ENCODE assay signal across 16 cellular contexts in the genomic region with DNA sequence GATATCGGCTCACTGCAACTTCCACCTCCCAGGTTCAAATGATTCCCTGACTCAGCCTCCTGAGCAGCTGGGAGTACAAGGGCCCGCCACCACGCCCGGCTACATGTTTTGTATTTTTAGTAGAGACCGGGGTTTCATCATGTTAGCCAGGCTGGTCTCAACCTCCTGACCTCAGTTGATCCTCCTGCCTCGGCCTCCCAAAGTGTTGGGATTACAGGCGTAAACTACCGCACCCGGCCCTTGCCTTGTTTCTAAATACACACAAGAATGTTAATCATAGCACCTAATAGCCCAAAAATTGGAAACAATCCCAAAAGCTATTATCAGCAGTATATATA. TPM values are rescaled to one million over a fixed set of nuclear protein-coding genes. Genes with fewer than 3 reads are reported as not detected.
A peak's percentile ranks its signal among the peaks of the same experiment; 100 is the strongest.
DNase-seq lines count a peak whose midpoint lies in the region; ATAC-seq, FAIRE-seq and TF ChIP-seq lines count a peak whose summit lies in the region.
"Had no signal": no experiment of that assay in that cellular context is flagged by ENCODE, and none has a peak within 500 bp of the region (broad histone marks: within the 10 kb centered on the region; RNA-seq: fewer than 3 reads in every experiment).

No MANE protein-coding gene starts in this region.

- H3K79me2 ChIP-seq in H9 (ENCODE audit: insufficient read depth, low read length), result no peaks in the 10 kb centered on the region

- no peaks in the 10 kb centered on the region for H3K23me2 ChIP-seq in H9 (ENCODE audit: insufficient read length, low read depth, low read length, poor library complexity, severe bottlenecking)

- H3K4ac ChIP-seq in H9 (ENCODE audit: low read depth, low read length), result no peak overlapping the region

- no peak overlapping the region for H2BK20ac ChIP-seq in H9 (ENCODE audit: low read depth, low read length, poor library complexity, severe bottlenecking)

- no peak overlapping the region for H4K5ac ChIP-seq in H9 (ENCODE audit: insufficient read length, low read depth, low read length)

- no peak overlapping the region for H3K9ac ChIP-seq in H9 (ENCODE audit: extremely low read depth, insufficient read length, low read length)

- intact Hi-C loops in activated CD4-positive, alpha-beta memory T cell treated with anti-CD3 and anti-CD28 coated beads for 36 hours (cut with micrococcal nuclease), result no loop called here
- intact Hi-C loops in head of caudate nucleus (cut with DNase I), result no loop called here

- CTCF ChIA-PET in activated CD4-positive, alpha-beta T cell treated with anti-CD3 and anti-CD28 coated beads, Interleukin-2, amount 10 ng/mL, durations not matched to agents 7 days and 5 days (lab: Charles Lee), result no interaction called here
- CTCF ChIA-PET in activated CD4-positive, alpha-beta memory T cell treated with anti-CD3 and anti-CD28 coated beads for 36 hours (lab: Charles Lee), result no interaction called here

- no peak overlapping the region for H3K56ac ChIP-seq in H9 (ENCODE audit: insufficient read length, low read depth, low read length)

- no peak overlapping the region for H2BK15ac ChIP-seq in H9 (ENCODE audit: low read depth, low read length)

- H2AK5ac ChIP-seq in H9 (ENCODE audit: insufficient read length, low read length), result no peak overlapping the region

- peaks cover 11% of the 10 kb centered on the region for H3K36me3 Mint-ChIP-seq in activated CD4-positive, alpha-beta T cell treated with anti-CD3 and anti-CD28 coated beads, Interleukin-2, amount 10 ng/mL, durations not matched to agents 7 days and 5 days (ENCODE audit: low read depth)
- H3K36me3 Mint-ChIP-seq in H9 (ENCODE audit: insufficient read depth in 1 of 3, low read depth in 3 of 3) (peaks cover 14 to 16% (median 15%) of the 10 kb centered on the region in 3 experiments; a peak in 6 of 7 replicates), osteocyte (ENCODE audit: unreplicated experiment) (peaks cover 8% of the 10 kb centered on the region)
- H3K36me3 Mint-ChIP-seq in activated CD4-positive, alpha-beta memory T cell treated with anti-CD3 and anti-CD28 coated beads for 36 hours, result peaks cover 10% of the 10 kb centered on the region

- peak overlapping the region; percentile 54 for H3K4me3 Mint-ChIP-seq in activated CD4-positive, alpha-beta T cell treated with anti-CD3 and anti-CD28 coated beads, Interleukin-2, amount 10 ng/mL, durations not matched to agents 7 days and 5 days
- H3K4me3 Mint-ChIP-seq in H9, result peak overlapping the region; percentile 15 to 63; a peak in 2 of 5 replicates
- H3K4me3 Mint-ChIP-seq in activated CD4-positive, alpha-beta memory T cell treated with anti-CD3 and anti-CD28 coated beads for 36 hours, result peak overlapping the region; percentile 55
- H3K4me3 Mint-ChIP-seq in osteocyte (ENCODE audit: unreplicated experiment), result peak overlapping the region; percentile 40

- no peaks in the 10 kb centered on the region for H3K9me3 ChIP-seq in H9 (ENCODE audit: control insufficient read depth, low read depth, low read length)
- H3K9me3 ChIP-seq: left lung, tibial artery had no signal

- no CpG with 5 or more reads among the region's 9 CpGs for WGBS in H9 (ENCODE audit: extremely low coverage, insufficient read length, low lambda C conversion rate)

- H3K27ac Mint-ChIP-seq in activated CD4-positive, alpha-beta T cell treated with anti-CD3 and anti-CD28 coated beads, Interleukin-2, amount 10 ng/mL, durations not matched to agents 7 days and 5 days, result no peak overlapping the region
- H3K27ac Mint-ChIP-seq in H9 (no peak overlapping the region; a peak in 1 of 7 replicates), osteocyte (ENCODE audit: unreplicated experiment) (no peak overlapping the region)
- no peak overlapping the region for H3K27ac Mint-ChIP-seq in activated CD4-positive, alpha-beta memory T cell treated with anti-CD3 and anti-CD28 coated beads for 36 hours

- no peak overlapping the region for H3K18ac ChIP-seq in H9 (ENCODE audit: insufficient read length, low read depth, low read length)

- peaks cover 6% of the 10 kb centered on the region for H3K4me1 Mint-ChIP-seq in activated CD4-positive, alpha-beta T cell treated with anti-CD3 and anti-CD28 coated beads, Interleukin-2, amount 10 ng/mL, durations not matched to agents 7 days and 5 days
- peaks cover 2 to 4% of the 10 kb centered on the region in 2 experiments; a peak in 2 of 4 replicates for H3K4me1 Mint-ChIP-seq in H9
- H3K4me1 Mint-ChIP-seq in activated CD4-positive, alpha-beta memory T cell treated with anti-CD3 and anti-CD28 coated beads for 36 hours (ENCODE audit: low read depth), result peaks cover 5% of the 10 kb centered on the region
- peaks cover 6% of the 10 kb centered on the region for H3K4me1 Mint-ChIP-seq in osteocyte (ENCODE audit: unreplicated experiment)

- no peaks in the 10 kb centered on the region for H3K79me1 ChIP-seq in H9 (ENCODE audit: insufficient read depth, low read depth, low read length, poor library complexity, severe bottlenecking)

- no peak overlapping the region for H3K27ac ChIP-seq in H9 (ENCODE audit: insufficient read length, low read depth, low read length)

- no peak overlapping the region for H2BK12ac ChIP-seq in H9 (ENCODE audit: insufficient read length, low read depth, low read length)

- H3K4me2 ChIP-seq in H9 (ENCODE audit: insufficient read depth, insufficient read length, low read length), result no peak overlapping the region

- H3K27me3 ChIP-seq in H9 (ENCODE audit: insufficient read depth, low read length), result no peaks in the 10 kb centered on the region
- H3K27me3 ChIP-seq: left lung, tibial artery had no signal

- H4K8ac ChIP-seq in H9 (replicated peaks; ENCODE audit: insufficient read length, low read depth, low read length), result no peak overlapping the region

- no peak overlapping the region for H4K91ac ChIP-seq in H9 (ENCODE audit: insufficient read length, low read depth, low read length)

- no peak overlapping the region for H3K14ac ChIP-seq in H9 (ENCODE audit: insufficient read depth, low read length)

- no peak overlapping the region for H3K23ac ChIP-seq in H9 (ENCODE audit: insufficient read length, low read depth, low read length)

- H2BK120ac ChIP-seq in H9 (ENCODE audit: low read depth, low read length, poor library complexity, severe bottlenecking), result no peak overlapping the region

- DNase-seq in activated CD4-positive, alpha-beta T cell treated with anti-CD3 and anti-CD28 coated beads, Interleukin-2, amount 10 ng/mL, durations not matched to agents 7 days and 5 days, result no peak
- DNase-seq in activated CD4-positive, alpha-beta T cell treated with anti-CD3 and anti-CD28 coated beads for 1 hour, result no peak
- DNase-seq in H9 (no peak), osteocyte (ENCODE audit: extremely low spot score, unreplicated experiment) (no peak), GM19239 (ENCODE audit: insufficient read length, low spot score) (no peak), head of caudate nucleus (no peak)
- DNase-seq in activated CD4-positive, alpha-beta memory T cell treated with anti-CD3 and anti-CD28 coated beads for 36 hours, result no peak
- DNase-seq: amygdala, HFFc6, left lung, NCI-H1092 treated with DMSO at 0.1 percent for 48 hours, NCI-H526 treated with DMSO at 0.1 percent for 48 hours, retina had no signal

- H3T11ph ChIP-seq in H9 (ENCODE audit: low read length), result no peak overlapping the region

- H4K20me1 ChIP-seq in H9 (ENCODE audit: control insufficient read depth, insufficient read depth, insufficient read length), result no peaks in the 10 kb centered on the region

- TF ChIP-seq CTCF in H9 (conservative IDR thresholded peaks at IDR 0.05) (no peak), osteocyte (IDR thresholded peaks at IDR 0.05) (no peak)

- POLR2A ChIA-PET in activated CD4-positive, alpha-beta T cell treated with anti-CD3 and anti-CD28 coated beads, Interleukin-2, amount 10 ng/mL, durations not matched to agents 7 days and 5 days (lab: Charles Lee), result no interaction called here
- POLR2A ChIA-PET in activated CD4-positive, alpha-beta memory T cell treated with anti-CD3 and anti-CD28 coated beads for 36 hours (lab: Charles Lee), result no interaction called here

- no peaks in the 10 kb centered on the region for H3K4me1 ChIP-seq in H9 (ENCODE audit: insufficient read depth, low read length)

- FAIRE-seq in GM19239 (lab: Jason Lieb, UNC), result no peak

- no peak overlapping the region for H2AFZ ChIP-seq in H9 (ENCODE audit: low read length)

- no peaks in the 10 kb centered on the region for H3K27me3 Mint-ChIP-seq in activated CD4-positive, alpha-beta T cell treated with anti-CD3 and anti-CD28 coated beads, Interleukin-2, amount 10 ng/mL, durations not matched to agents 7 days and 5 days
- H3K27me3 Mint-ChIP-seq in H9 (ENCODE audit: low read depth) (no peaks in the 10 kb centered on the region), osteocyte (ENCODE audit: unreplicated experiment) (no peaks in the 10 kb centered on the region)
- no peaks in the 10 kb centered on the region for H3K27me3 Mint-ChIP-seq in activated CD4-positive, alpha-beta memory T cell treated with anti-CD3 and anti-CD28 coated beads for 36 hours
- H3K27me3 Mint-ChIP-seq: central memory CD8-positive, alpha-beta T cell had no signal

- no peak overlapping the region for H2BK5ac ChIP-seq in H9 (ENCODE audit: insufficient read length, low read length)

- H3K9me3 Mint-ChIP-seq in activated CD4-positive, alpha-beta T cell treated with anti-CD3 and anti-CD28 coated beads, Interleukin-2, amount 10 ng/mL, durations not matched to agents 7 days and 5 days, result no peaks in the 10 kb centered on the region
- H3K9me3 Mint-ChIP-seq in H9 (no peaks in the 10 kb centered on the region), osteocyte (ENCODE audit: unreplicated experiment) (no peaks in the 10 kb centered on the region)
- H3K9me3 Mint-ChIP-seq in activated CD4-positive, alpha-beta memory T cell treated with anti-CD3 and anti-CD28 coated beads for 36 hours, result no peaks in the 10 kb centered on the region
- H3K9me3 Mint-ChIP-seq: central memory CD8-positive, alpha-beta T cell; HFFc6 had no signal

- ATAC-seq in HG02623 (IDR thresholded peaks at IDR 0.05; ENCODE audit: unreplicated experiment), result no peak

RNA-seq across cellular contexts. Expression of a gene that starts 1.2 kb away (rescaled TPM):
- 10 to 100 TPM; 61.5 to 64.5 TPM for total RNA-seq in activated CD4-positive, alpha-beta T cell treated with anti-CD3 and anti-CD28 coated beads, Interleukin-2, amount 10 ng/mL, durations not matched to agents 7 days and 5 days
- total RNA-seq in H9 (2021), result 89.5 and 96.2 TPM in 2 replicates
- 10 to 100 TPM; 59.6 to 63.4 TPM for total RNA-seq in activated CD4-positive, alpha-beta memory T cell treated with anti-CD3 and anti-CD28 coated beads for 36 hours
- 47.8 and 50.8 TPM in 2 replicates for total RNA-seq in osteocyte

RNA-seq across cellular contexts. Expression of a gene that starts 46.3 kb away (rescaled TPM):
- total RNA-seq in activated CD4-positive, alpha-beta T cell treated with anti-CD3 and anti-CD28 coated beads, Interleukin-2, amount 10 ng/mL, durations not matched to agents 7 days and 5 days, result 10 to 100 TPM; 42.9 to 44.1 TPM
- total RNA-seq in H9 (2021) (30.3 and 32.8 TPM in 2 replicates), osteocyte (46.3 and 51.5 TPM in 2 replicates)
- 10 to 100 TPM; 28.8 to 29.6 TPM for total RNA-seq in activated CD4-positive, alpha-beta memory T cell treated with anti-CD3 and anti-CD28 coated beads for 36 hours
